8 cellular contexts compared by ENCODE assay signal in genomic region chr1:174999216-174999925, GRCh38. TPM values are rescaled to one million over a fixed set of nuclear protein-coding genes. Genes with fewer than 3 reads are reported as not detected.
DNase-seq lines count a peak whose midpoint lies in the region; ATAC-seq and TF ChIP-seq lines count a peak whose summit lies in the region.

No MANE protein-coding gene starts in this region.

- DNase-seq in NCI-H146 (lab: John Stamatoyannopoulos, UW) (peak; percentile 99), T follicular helper cell (ENCODE audit: low read depth) (peak; percentile 98), amniotic stem cell (lab: John Stamatoyannopoulos, UW) (peak; percentile 98), left ventricle myocardium inferior (peak; percentile 98), posterior vena cava (ENCODE audit: low spot score) (peak; percentile 99), upper lobe of right lung (peak; percentile 98)

- TF ChIP-seq POLR2A in GM15510 (IDR thresholded peaks at IDR 0.05; ENCODE audit: borderline replicate concordance, extremely low read depth, insufficient read length): peak; percentile 93

- peaks cover 52% of the 10 kb centered on the region for H3K4me1 ChIP-seq in left ventricle myocardium inferior
- peaks cover 15% of the 10 kb centered on the region for H3K4me1 ChIP-seq in upper lobe of right lung

- H3K27me3 ChIP-seq in left ventricle myocardium inferior (ENCODE audit: low read depth): no peaks in the 10 kb centered on the region
- no peaks in the 10 kb centered on the region for H3K27me3 ChIP-seq in upper lobe of right lung

- ATAC-seq in HG02870 (IDR thresholded peaks at IDR 0.05; ENCODE audit: unreplicated experiment) (peak; percentile 79), upper lobe of right lung (peak; percentile 93)

- TF ChIP-seq CTCF in left ventricle myocardium inferior (IDR thresholded peaks at IDR 0.05; ENCODE audit: borderline replicate concordance): no peak
- TF ChIP-seq CTCF in upper lobe of right lung (IDR thresholded peaks at IDR 0.05): no peak

- H3K4me3 ChIP-seq in left ventricle myocardium inferior: peak overlapping the region; percentile 94
- H3K4me3 ChIP-seq in upper lobe of right lung: peak overlapping the region; percentile 88

- intact Hi-C loops in left ventricle myocardium inferior (cut with micrococcal nuclease): no loop called here
- intact Hi-C loops in posterior vena cava (cut with DNase I): no loop called here
- intact Hi-C loops in upper lobe of right lung (cut with DNase I): no loop called here

- no peaks in the 10 kb centered on the region for H3K36me3 ChIP-seq in left ventricle myocardium inferior
- no peaks in the 10 kb centered on the region for H3K36me3 ChIP-seq in upper lobe of right lung

- H3K9me3 ChIP-seq in left ventricle myocardium inferior (replicated peaks) (no peaks in the 10 kb centered on the region), upper lobe of right lung (no peaks in the 10 kb centered on the region)

- H3K27ac ChIP-seq in left ventricle myocardium inferior (replicated peaks) (peak overlapping the region; percentile 99), upper lobe of right lung (peak overlapping the region; percentile 98)

RNA-seq across cellular contexts. Expression of gene CACYBP, which starts 0.4 kb away (rescaled TPM):
- total RNA-seq in left ventricle myocardium inferior (75.6 TPM), posterior vena cava (10 to 100 TPM; 45.7 to 47.9 TPM), upper lobe of right lung (70.2 TPM)

RNA-seq across cellular contexts. Expression of gene MRPS14, which starts 23.9 kb away (rescaled TPM):
- total RNA-seq in left ventricle myocardium inferior: 25.4 TPM
- total RNA-seq in posterior vena cava: 10 to 100 TPM; 18.1 to 28.8 TPM
- 28.1 TPM for total RNA-seq in upper lobe of right lung

Comparison
In these comparisons a context has a peak if more than half of its experiments do, and no peak if none do; other contexts are left out.
1. Peak in every context shown above with its lines: DNase-seq, ATAC-seq, H3K4me3 ChIP-seq and H3K27ac ChIP-seq.